In genomic region chr5:134113908-134114875, GRCh38 we compare ENCODE assay signal across 9 cellular contexts. TPM values are rescaled to one million over a fixed set of nuclear protein-coding genes. Genes with fewer than 3 reads are reported as not detected.
DNase-seq lines count a peak whose midpoint lies in the region; ATAC-seq, FAIRE-seq and TF ChIP-seq lines count a peak whose summit lies in the region.
"Had no signal": no experiment of that assay in that cellular context is flagged by ENCODE, and none has a peak within 500 bp of the region (broad histone marks: within the 10 kb centered on the region; RNA-seq: fewer than 3 reads in every experiment).

Gene TCF7 (plus strand): TSS chr5:134114681. CDS start chr5:134114907, 226 bp downstream.

- ATAC-seq in GM21360 (IDR thresholded peaks at IDR 0.05; ENCODE audit: unreplicated experiment) (peak; percentile 75), Panc1 (peak; percentile 94), naive B cell (ENCODE audit: low read depth in 2 of 2) (peak; percentile 82)

- in situ Hi-C loops in Panc1 (cut with HindIII; ENCODE audit: low pct_unique_long_range_greater_than_20kb, low sequenced_read_pairs), result no loop called here

- peaks cover 8 to 13% (median 11%) of the 10 kb centered on the region in 3 donors for H3K4me1 Mint-ChIP-seq in naive B cell

- H3K4me3 Mint-ChIP-seq in naive B cell, result peak within 1 kb of the TSS; percentile 85 to 95 (median 91)

- intact Hi-C loops in Panc1 (cut with micrococcal nuclease; ENCODE audit: unreplicated experiment), result no loop called here

- no TSS peak for BruUV-seq in Panc1 (replicated peaks; lab: Mats Ljungman, UMichigan)

- DNase-seq in D721Med (ENCODE audit: insufficient read length, low spot score) (peak; percentile 98), HK-2 (ENCODE audit: unreplicated experiment) (peak; percentile 68), Panc1 (ENCODE audit: low read depth, low spot score) (no peak), fibroblast of peridontal ligament (ENCODE audit: extremely low read depth) (peak; percentile 68), naive B cell (peak; percentile 60), stromal cell of bone marrow (ENCODE audit: low read depth) (peak; percentile 66)
- peak; percentile 52 to 73 for DNase-seq in activated T-helper 1 cell treated with anti-CD3 and anti-CD28 coated beads, Interleukin-2, amount 50 U/mL, for 16 hours (ENCODE audit: low read depth in 1 of 2, low spot score in 1 of 2)

- peak within 1 kb of the TSS in 4 of 6 donors; percentile 43 to 90 (median 72) for H3K27ac Mint-ChIP-seq in naive B cell

- H3K4me3 ChIP-seq in Panc1 (ENCODE audit: low read depth in 2 of 2, low read length in 2 of 2), result peak within 1 kb of the TSS; percentile 54 to 73

- TF ChIP-seq CTCF in D721Med (IDR thresholded peaks at IDR 0.05; ENCODE audit: insufficient read depth, missing control alignments) (no peak), Panc1 (IDR thresholded peaks at IDR 0.05) (no peak)

- POLR2A ChIA-PET in Panc1 (lab: Charles Lee), result no interaction called here

- H3K36me3 Mint-ChIP-seq in naive B cell, result no peaks in the 10 kb centered on the region

- H3K4me1 ChIP-seq in Panc1 (ENCODE audit: control insufficient read depth, insufficient read depth, low read length), result peaks cover 8% of the 10 kb centered on the region; the same call in 1 of the 2 replicates

- CTCF ChIA-PET in Panc1 (lab: Charles Lee), result interaction anchor here (0.6 kb wide), 1 partner anchor 88 kb away, joined by 4 read pairs; no protein-coding TSS in a partner anchor

- H3K9me3 Mint-ChIP-seq in naive B cell, result no peaks in the 10 kb centered on the region

- peaks cover 19 to 37% (median 33%) of the 10 kb centered on the region in 3 donors for H3K27me3 Mint-ChIP-seq in naive B cell

- H3K36me3 ChIP-seq in Panc1 (ENCODE audit: control insufficient read depth, insufficient read depth, low read length), result no peaks in the 10 kb centered on the region

- no peaks in the 10 kb centered on the region for H3K27me3 ChIP-seq in Panc1 (ENCODE audit: control insufficient read depth, insufficient read depth, low read length)

- FAIRE-seq in D721Med (lab: Jason Lieb, UNC), result no peak

- no peaks in the 10 kb centered on the region for H3K9me3 ChIP-seq in Panc1 (ENCODE audit: control insufficient read depth, insufficient read depth, low read depth, low read length)

- peak within 1 kb of the TSS; percentile 82 for H3K27ac ChIP-seq in Panc1 (ENCODE audit: low read length)
- H3K27ac ChIP-seq: epithelial cell of prostate had no signal

RNA-seq across cellular contexts. Expression of gene TCF7, which starts in this region (rescaled TPM):
- 24.0 TPM for total RNA-seq in Panc1 (2021; ENCODE audit: unreplicated experiment)
- polyA plus RNA-seq in Panc1 (2012; ENCODE audit: insufficient read length), result 45.5 TPM
- 1 to 10 TPM in 5 of 6 donors, under 1 TPM in 1; 0.34 to 3.7 (median 2.4) TPM for polyA plus RNA-seq in naive B cell (ENCODE audit: low read depth in 6 of 6)
